1 cellular context compared by ENCODE assay signal in genomic region chr7:34174688-34175616, GRCh38.
TF ChIP-seq lines count a peak whose summit lies in the region.
"Not testable (repeated sequence)": the region's sequence is repeated elsewhere in the genome, so short reads cannot be mapped to it uniquely, and the experiment has no call there.

No MANE protein-coding gene starts in this region.

TF ChIP-seq in HepG2, 621 proteins besides CTCF, POLR2A, EP300 and RAD21:
- TF ChIP-seq NR2C2 (CRISPR knock-in tag; IDR thresholded peaks at IDR 0.05; ENCODE audit: borderline replicate concordance) = peak; percentile 54
- TF ChIP-seq FOXA1 (IDR thresholded peaks at IDR 0.05) = not testable (repeated sequence)
- peak; percentile 59 for TF ChIP-seq FOXA1 (CRISPR knock-in tag; IDR thresholded peaks at IDR 0.05)
- peak; percentile 46; the same call in 1 of the 2 replicates for TF ChIP-seq FOXA3 (CRISPR knock-in tag; IDR thresholded peaks at IDR 0.05)
- TF ChIP-seq, protein P1, sequence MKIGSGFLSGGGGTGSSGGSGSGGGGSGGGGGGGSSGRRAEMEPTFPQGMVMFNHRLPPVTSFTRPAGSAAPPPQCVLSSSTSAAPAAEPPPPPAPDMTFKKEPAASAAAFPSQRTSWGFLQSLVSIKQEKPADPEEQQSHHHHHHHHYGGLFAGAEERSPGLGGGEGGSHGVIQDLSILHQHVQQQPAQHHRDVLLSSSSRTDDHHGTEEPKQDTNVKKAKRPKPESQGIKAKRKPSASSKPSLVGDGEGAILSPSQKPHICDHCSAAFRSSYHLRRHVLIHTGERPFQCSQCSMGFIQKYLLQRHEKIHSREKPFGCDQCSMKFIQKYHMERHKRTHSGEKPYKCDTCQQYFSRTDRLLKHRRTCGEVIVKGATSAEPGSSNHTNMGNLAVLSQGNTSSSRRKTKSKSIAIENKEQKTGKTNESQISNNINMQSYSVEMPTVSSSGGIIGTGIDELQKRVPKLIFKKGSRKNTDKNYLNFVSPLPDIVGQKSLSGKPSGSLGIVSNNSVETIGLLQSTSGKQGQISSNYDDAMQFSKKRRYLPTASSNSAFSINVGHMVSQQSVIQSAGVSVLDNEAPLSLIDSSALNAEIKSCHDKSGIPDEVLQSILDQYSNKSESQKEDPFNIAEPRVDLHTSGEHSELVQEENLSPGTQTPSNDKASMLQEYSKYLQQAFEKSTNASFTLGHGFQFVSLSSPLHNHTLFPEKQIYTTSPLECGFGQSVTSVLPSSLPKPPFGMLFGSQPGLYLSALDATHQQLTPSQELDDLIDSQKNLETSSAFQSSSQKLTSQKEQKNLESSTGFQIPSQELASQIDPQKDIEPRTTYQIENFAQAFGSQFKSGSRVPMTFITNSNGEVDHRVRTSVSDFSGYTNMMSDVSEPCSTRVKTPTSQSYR (CRISPR knock-in tag; IDR thresholded peaks at IDR 0.05; ENCODE audit: borderline replicate concordance) = peak; percentile 42; the same call in 1 of the 2 replicates
- TF ChIP-seq, protein P2, sequence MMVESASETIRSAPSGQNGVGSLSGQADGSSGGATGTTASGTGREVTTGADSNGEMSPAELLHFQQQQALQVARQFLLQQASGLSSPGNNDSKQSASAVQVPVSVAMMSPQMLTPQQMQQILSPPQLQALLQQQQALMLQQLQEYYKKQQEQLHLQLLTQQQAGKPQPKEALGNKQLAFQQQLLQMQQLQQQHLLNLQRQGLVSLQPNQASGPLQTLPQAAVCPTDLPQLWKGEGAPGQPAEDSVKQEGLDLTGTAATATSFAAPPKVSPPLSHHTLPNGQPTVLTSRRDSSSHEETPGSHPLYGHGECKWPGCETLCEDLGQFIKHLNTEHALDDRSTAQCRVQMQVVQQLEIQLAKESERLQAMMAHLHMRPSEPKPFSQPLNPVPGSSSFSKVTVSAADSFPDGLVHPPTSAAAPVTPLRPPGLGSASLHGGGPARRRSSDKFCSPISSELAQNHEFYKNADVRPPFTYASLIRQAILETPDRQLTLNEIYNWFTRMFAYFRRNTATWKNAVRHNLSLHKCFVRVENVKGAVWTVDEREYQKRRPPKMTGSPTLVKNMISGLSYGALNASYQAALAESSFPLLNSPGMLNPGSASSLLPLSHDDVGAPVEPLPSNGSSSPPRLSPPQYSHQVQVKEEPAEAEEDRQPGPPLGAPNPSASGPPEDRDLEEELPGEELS (CRISPR knock-in tag; IDR thresholded peaks at IDR 0.05) = 0 out of 2 replicates have a peak, but pooled peaks have one; percentile 10
- TF ChIP-seq HOXA3 (CRISPR knock-in tag; IDR thresholded peaks at IDR 0.05) = 0 out of 2 replicates have a peak, but pooled peaks have one; percentile 14
